ENCODE assay signal across 20 cellular contexts in the genomic region with DNA sequence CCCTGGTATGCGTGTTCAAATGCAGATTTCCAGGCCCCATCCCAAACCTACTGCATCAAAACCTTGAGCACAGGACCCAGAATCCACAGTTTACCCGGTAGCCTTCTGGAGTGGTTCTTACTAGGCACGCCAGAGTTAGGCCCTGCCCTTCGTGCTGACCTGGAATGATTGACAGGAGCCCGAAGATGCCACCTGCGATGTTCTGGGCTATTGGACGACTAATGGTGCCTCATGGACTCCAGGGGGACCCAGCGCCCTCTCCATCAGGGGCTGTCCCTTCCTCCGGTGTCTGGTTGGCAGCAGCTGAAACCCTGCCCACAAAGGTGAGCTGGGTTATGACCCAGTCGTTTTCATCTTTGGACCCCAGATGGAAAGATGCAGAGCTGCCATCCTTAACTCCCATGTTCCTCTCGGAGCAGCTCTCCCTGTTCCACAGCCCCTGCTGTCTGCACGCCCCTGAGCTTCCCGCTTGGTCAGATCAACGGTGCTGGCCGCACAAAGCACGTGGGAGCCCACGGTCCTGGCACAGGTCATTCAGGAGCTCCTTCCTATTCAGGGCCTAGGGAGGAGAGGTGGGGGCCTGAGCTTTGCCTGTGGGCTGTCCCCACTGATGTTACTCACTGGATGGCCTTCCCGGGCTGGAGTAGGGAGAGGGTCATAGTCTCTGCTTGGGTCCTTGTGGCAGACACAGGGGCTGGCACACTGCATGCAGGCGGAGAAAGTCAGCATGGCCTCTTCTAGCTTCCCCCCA.
"Had no signal": no experiment of that assay in that cellular context is flagged by ENCODE, and none has a peak within 500 bp of the region (broad histone marks: within the 10 kb centered on the region; RNA-seq: fewer than 3 reads in every experiment).

No MANE protein-coding gene starts in this region.

- H3K4me3 ChIP-seq: dorsolateral prefrontal cortex, gastrocnemius medialis, heart left ventricle, hepatocyte, psoas muscle, sigmoid colon, thoracic aorta, tibial nerve, upper lobe of right lung, uterus had no signal

- H3K27ac Mint-ChIP-seq: stimulated activated memory B cell treated with anti-CD40 and anti-IgM and Interleukin-4, amounts not matched to agents 10 μg/mL and 1 μg/mL and 100 μg/mL, for 72 hours; stimulated activated naive CD8-positive, alpha-beta T cell treated with anti-CD3 and anti-CD28 coated beads, Interleukin-15, Interleukin-2, amounts not matched to agents 100 ng/mL and 50 ng/mL, for 24 hours had no signal

- H3K36me3 ChIP-seq: gastrocnemius medialis, upper lobe of right lung, uterus had no signal

- H3K27me3 ChIP-seq: dorsolateral prefrontal cortex, gastrocnemius medialis, heart left ventricle, hepatocyte, sigmoid colon, tibial nerve, upper lobe of right lung, uterus had no signal

- H3K36me3 Mint-ChIP-seq: stimulated activated memory B cell treated with anti-CD40 and anti-IgM and Interleukin-4, amounts not matched to agents 10 μg/mL and 1 μg/mL and 100 μg/mL, for 72 hours had no signal

- DNase-seq: cerebellar nuclear complex; cortex of kidney; dorsolateral prefrontal cortex; effector CD4-positive, alpha-beta T cell; gastrocnemius medialis; heart left ventricle; kidney; mesenchymal stem cell; naive thymus-derived CD8-positive, alpha-beta T cell; sigmoid colon; stimulated activated CD4-positive, alpha-beta T cell treated with anti-CD3 and anti-CD28 coated beads, Interleukin-4, amount 100 ng/mL, for 4 hours; upper lobe of right lung; uterus had no signal

- H3K27ac ChIP-seq: dorsolateral prefrontal cortex, gastrocnemius medialis, heart left ventricle, hepatocyte, psoas muscle, sigmoid colon, thoracic aorta, tibial nerve, upper lobe of right lung, uterus had no signal

- H3K4me1 ChIP-seq: psoas muscle, sigmoid colon, upper lobe of right lung, uterus had no signal

- H3K4me3 Mint-ChIP-seq: naive thymus-derived CD8-positive, alpha-beta T cell; stimulated activated memory B cell treated with anti-CD40 and anti-IgM and Interleukin-4, amounts not matched to agents 10 μg/mL and 1 μg/mL and 100 μg/mL, for 72 hours; stimulated activated naive CD8-positive, alpha-beta T cell treated with anti-CD3 and anti-CD28 coated beads, Interleukin-15, Interleukin-2, amounts not matched to agents 100 ng/mL and 50 ng/mL, for 24 hours had no signal

- H3K9me3 ChIP-seq: gastrocnemius medialis, upper lobe of right lung had no signal

- ATAC-seq: gastrocnemius medialis; left lobe of liver; naive thymus-derived CD8-positive, alpha-beta T cell; upper lobe of right lung had no signal
